26 cellular contexts compared by ENCODE assay signal in genomic region chr5:167269146-167269545, GRCh38.
"Had no signal": no experiment of that assay in that cellular context is flagged by ENCODE, and none has a peak within 500 bp of the region (broad histone marks: within the 10 kb centered on the region; RNA-seq: fewer than 3 reads in every experiment).

No MANE protein-coding gene starts in this region.

- DNase-seq: kidney glomerular epithelial cell; left colon; left ventricle myocardium inferior; mesendoderm; naive B cell; natural killer cell; nephron progenitor cell; ovary; retina; right cardiac atrium; spleen; stimulated activated CD4-positive, alpha-beta T cell treated with anti-CD3 and anti-CD28 coated beads, Interleukin-4, amount 100 ng/mL, for 24 hours; stimulated activated naive CD4-positive, alpha-beta T cell; tibial artery; trophoblast cell; upper lobe of right lung had no signal

- H3K9ac ChIP-seq: neural progenitor cell had no signal

- H3K4me1 Mint-ChIP-seq: mesothelial cell of epicardium; naive B cell; natural killer cell; nephron progenitor cell; stimulated activated effector memory CD8-positive, alpha-beta T cell treated with anti-CD3 and anti-CD28 coated beads, Interleukin-12 subunit alpha, Interleukin-12 subunit beta, amount 100 ng/mL, for 72 hours had no signal

- H3K27me3 Mint-ChIP-seq: naive B cell; stimulated activated naive CD8-positive, alpha-beta T cell treated with anti-CD3 and anti-CD28 coated beads, Interleukin-15, Interleukin-2, amounts not matched to agents 100 ng/mL and 50 ng/mL, for 24 hours had no signal

- H3K27me3 ChIP-seq: neural progenitor cell, ovary, spleen, suprapubic skin, tibial artery, upper lobe of right lung had no signal

- H3K9me3 Mint-ChIP-seq: mesothelial cell of epicardium, nephron progenitor cell had no signal

- H3K9me3 ChIP-seq: left ventricle myocardium inferior, ovary, suprapubic skin, thoracic aorta, tibial artery, upper lobe of right lung had no signal

- H3K36me3 Mint-ChIP-seq: mesothelial cell of epicardium; naive B cell; natural killer cell; neural progenitor cell; stimulated activated effector memory CD8-positive, alpha-beta T cell treated with anti-CD3 and anti-CD28 coated beads, Interleukin-12 subunit alpha, Interleukin-12 subunit beta, amount 100 ng/mL, for 72 hours had no signal

- ATAC-seq: left colon; natural killer cell; right cardiac atrium; sciatic nerve; stimulated activated effector memory CD8-positive, alpha-beta T cell treated with anti-CD3 and anti-CD28 coated beads, Interleukin-12 subunit alpha, Interleukin-12 subunit beta, amount 100 ng/mL, for 72 hours; upper lobe of right lung had no signal

- H3K4me3 Mint-ChIP-seq: mesothelial cell of epicardium; naive B cell; natural killer cell; nephron progenitor cell; neural progenitor cell; stimulated activated effector memory CD8-positive, alpha-beta T cell treated with anti-CD3 and anti-CD28 coated beads, Interleukin-12 subunit alpha, Interleukin-12 subunit beta, amount 100 ng/mL, for 72 hours; stimulated activated naive CD8-positive, alpha-beta T cell treated with anti-CD3 and anti-CD28 coated beads, Interleukin-15, Interleukin-2, amounts not matched to agents 100 ng/mL and 50 ng/mL, for 24 hours had no signal

- H3K4me1 ChIP-seq: left ventricle myocardium inferior, spleen, suprapubic skin, upper lobe of right lung had no signal

- H3K36me3 ChIP-seq: left ventricle myocardium inferior, neural progenitor cell, ovary, spleen, suprapubic skin, thoracic aorta, tibial artery, upper lobe of right lung had no signal

- H3K27ac ChIP-seq: left ventricle myocardium inferior, neural progenitor cell, ovary, skin epidermis, spleen, suprapubic skin, thoracic aorta, tibial artery, upper lobe of right lung had no signal

- H3K27ac Mint-ChIP-seq: mesothelial cell of epicardium; naive B cell; natural killer cell; nephron progenitor cell; neural progenitor cell; progenitor cell of endocrine pancreas; stimulated activated effector memory CD8-positive, alpha-beta T cell treated with anti-CD3 and anti-CD28 coated beads, Interleukin-12 subunit alpha, Interleukin-12 subunit beta, amount 100 ng/mL, for 72 hours; stimulated activated naive CD8-positive, alpha-beta T cell treated with anti-CD3 and anti-CD28 coated beads, Interleukin-15, Interleukin-2, amounts not matched to agents 100 ng/mL and 50 ng/mL, for 24 hours had no signal

- H3K4me3 ChIP-seq: left ventricle myocardium inferior, lung, neural progenitor cell, ovary, skin epidermis, spleen, suprapubic skin, thoracic aorta, tibial artery, upper lobe of right lung had no signal

- H2AFZ ChIP-seq: neural progenitor cell had no signal

- H3K4me2 ChIP-seq: neural progenitor cell had no signal
